Comparison of ENCODE assay signal across 8 cellular contexts in the genomic region with DNA sequence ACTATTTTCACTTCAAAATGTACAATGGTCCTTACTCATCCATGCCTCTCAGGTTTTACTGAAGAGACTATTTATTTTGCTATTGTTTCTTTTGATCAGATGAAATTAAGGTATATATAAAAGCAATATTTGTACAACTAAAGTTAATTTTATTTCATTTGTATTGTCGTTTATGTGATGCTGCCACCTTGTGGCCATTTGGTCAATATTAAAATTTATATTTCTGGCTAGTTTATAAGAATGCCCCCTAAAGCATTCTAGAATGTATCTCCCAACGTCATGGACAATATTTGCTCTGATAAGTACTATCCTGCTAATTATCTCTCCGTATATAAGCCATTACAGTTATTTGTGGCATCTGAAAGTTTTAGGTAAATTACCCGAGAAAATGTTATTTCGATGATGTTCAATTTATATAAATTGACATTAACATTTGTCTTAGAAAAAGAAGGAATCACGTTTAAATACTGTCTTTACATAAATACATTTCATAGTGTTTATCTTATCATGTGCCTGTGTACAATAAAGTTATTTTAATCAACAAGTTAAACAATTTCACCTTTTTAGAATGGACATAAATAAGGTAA.
DNase-seq lines count a peak whose midpoint lies in the region; ATAC-seq and TF ChIP-seq lines count a peak whose summit lies in the region.

No MANE protein-coding gene starts in this region.

- no peak overlapping the region for H3K27ac ChIP-seq in CD8-positive, alpha-beta T cell (ENCODE audit: low read depth, low read length)

- no peaks in the 10 kb centered on the region for H3K27me3 Mint-ChIP-seq in CD8-positive, alpha-beta T cell (ENCODE audit: low read depth)

- DNase-seq in CD8-positive, alpha-beta T cell = no peak
- DNase-seq in SW480 (ENCODE audit: low spot score) (peak; percentile 23), iPS-NIHi11 (ENCODE audit: low spot score) (peak; percentile 31), middle frontal gyrus (ENCODE audit: extremely low spot score, low spot score) (no peak), DMS153 (lab: John Stamatoyannopoulos, UW) (no peak)

- no peaks in the 10 kb centered on the region for H3K4me1 ChIP-seq in CD8-positive, alpha-beta T cell (ENCODE audit: insufficient read depth, low read length)

- no peaks in the 10 kb centered on the region for H3K4me1 Mint-ChIP-seq in CD8-positive, alpha-beta T cell (ENCODE audit: low read depth)

- no peak overlapping the region for H3K4me3 ChIP-seq in CD8-positive, alpha-beta T cell (ENCODE audit: low read depth, low read length)

- H3K27me3 ChIP-seq in CD8-positive, alpha-beta T cell (ENCODE audit: insufficient read depth, low read length) = no peaks in the 10 kb centered on the region

- CTCF ChIA-PET in CD8-positive, alpha-beta T cell (lab: Charles Lee) = no interaction called here

- intact Hi-C loops in CD8-positive, alpha-beta T cell (cut with DNase I, micrococcal nuclease) = loop anchor here in 1 of 2 experiments (10.0 kb wide), 1 partner anchor 1519 kb away; no protein-coding TSS in a partner anchor

- peak; percentile 38 for TF ChIP-seq CTCF in CD8-positive, alpha-beta T cell (IDR thresholded peaks at IDR 0.05)

- no peak overlapping the region for H3K27ac Mint-ChIP-seq in CD8-positive, alpha-beta T cell

- no peaks in the 10 kb centered on the region for H3K9me3 Mint-ChIP-seq in CD8-positive, alpha-beta T cell

- no peaks in the 10 kb centered on the region for H3K9me3 ChIP-seq in CD8-positive, alpha-beta T cell (ENCODE audit: low read length)

- ATAC-seq in CD8-positive, alpha-beta T cell = no peak
- ATAC-seq in HG03354 (IDR thresholded peaks at IDR 0.05; ENCODE audit: poor library complexity, severe bottlenecking, unreplicated experiment) = peak; percentile 65
- ATAC-seq in HG02759 (IDR thresholded peaks at IDR 0.05; ENCODE audit: unreplicated experiment) = no peak
- no peak for ATAC-seq in HG03108 (IDR thresholded peaks at IDR 0.05; ENCODE audit: unreplicated experiment)

- H3K36me3 ChIP-seq in CD8-positive, alpha-beta T cell (ENCODE audit: insufficient read depth, low read length) = no peaks in the 10 kb centered on the region

- no peak overlapping the region for H3K4me3 Mint-ChIP-seq in CD8-positive, alpha-beta T cell

- POLR2A ChIA-PET in CD8-positive, alpha-beta T cell (lab: Charles Lee) = no interaction called here

- H3K36me3 Mint-ChIP-seq in CD8-positive, alpha-beta T cell = no peaks in the 10 kb centered on the region

Comparison
In these comparisons a context has a peak if more than half of its experiments do, and no peak if none do; other contexts are left out.
1. DNase-seq: peak in SW480 (single experiment) and iPS-NIHi11 (single experiment); none in CD8-positive, alpha-beta T cell (0 of 7), middle frontal gyrus (single experiment) and DMS153 (single experiment).